29 cellular contexts compared by ENCODE assay signal in the genomic region with DNA sequence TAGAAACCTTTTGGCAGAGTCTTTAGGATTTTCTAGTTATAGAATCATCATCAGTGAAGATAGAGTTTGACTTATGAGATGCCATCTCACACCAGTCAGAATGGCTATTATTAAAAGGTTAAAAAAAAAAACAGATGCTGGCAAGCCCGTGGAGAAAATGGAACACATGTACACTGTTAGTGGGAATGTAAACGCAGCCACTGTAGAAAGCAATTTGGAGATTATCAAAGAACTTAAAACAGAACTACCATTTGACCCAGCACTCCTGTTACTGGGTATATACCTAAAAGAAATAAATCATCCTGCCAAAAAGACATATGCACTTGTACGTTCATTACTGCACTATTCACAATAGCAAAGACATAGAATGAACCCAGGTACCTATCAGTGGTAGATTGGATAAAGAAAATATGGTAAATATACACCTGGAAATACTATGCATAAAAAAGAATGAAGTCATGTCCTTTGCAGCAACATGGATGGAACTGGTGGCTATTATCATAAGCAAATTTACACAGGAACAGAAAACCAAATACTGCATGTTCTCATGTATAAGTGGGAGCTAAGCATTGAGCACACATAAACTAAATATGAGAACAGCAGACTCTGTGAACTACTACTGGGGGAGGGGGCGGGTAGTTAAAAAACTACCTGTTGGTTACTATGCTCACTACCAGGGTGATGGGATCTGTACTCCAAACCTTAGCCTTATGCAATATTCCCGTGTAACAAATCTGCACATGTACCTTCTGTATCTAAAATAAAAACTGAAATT.
A peak's percentile ranks its signal among the peaks of the same experiment; 100 is the strongest.
DNase-seq lines count a peak whose midpoint lies in the region; ATAC-seq and TF ChIP-seq lines count a peak whose summit lies in the region.
"Had no signal": no experiment of that assay in that cellular context is flagged by ENCODE, and none has a peak within 500 bp of the region (broad histone marks: within the 10 kb centered on the region; RNA-seq: fewer than 3 reads in every experiment).

No MANE protein-coding gene starts in this region.

- peaks cover 11% of the 10 kb centered on the region for H3K9me3 ChIP-seq in lower lobe of right lung
- H3K9me3 ChIP-seq: gastrocnemius medialis, SJSA1 had no signal

- ATAC-seq in lower lobe of right lung (peak; percentile 61 to 90), HG02642 (IDR thresholded peaks at IDR 0.05; ENCODE audit: poor library complexity, unreplicated experiment) (no peak)
- ATAC-seq: activated naive CD4-positive, alpha-beta T cell treated with anti-CD3 and anti-CD28 coated beads, Interleukin-2, amount 50 U/mL, for 72 hours; gastrocnemius medialis; mucosa of descending colon; natural killer cell; T-cell; WTC11 had no signal

- no peak overlapping the region for H3K4me3 ChIP-seq in lower lobe of right lung
- H3K4me3 ChIP-seq: BLaER1, breast epithelium, gastrocnemius medialis, hepatocyte, lung, mucosa of descending colon, Peyer's patch, SJSA1, tibial artery had no signal

- no peaks in the 10 kb centered on the region for H3K4me1 ChIP-seq in lower lobe of right lung
- H3K4me1 ChIP-seq: breast epithelium, gastrocnemius medialis, Peyer's patch, SJSA1, tibial artery had no signal

- intact Hi-C loops in lower lobe of right lung (cut with DNase I) = no loop called here

- DNase-seq in DMS53 treated with DMSO at 0.1 percent for 48 hours (lab: John Stamatoyannopoulos, UW; ENCODE audit: unreplicated experiment) = peak; percentile 75
- peak; percentile 52 for DNase-seq in NCI-H2029 (lab: John Stamatoyannopoulos, UW)
- DNase-seq in NCI-H69 (lab: John Stamatoyannopoulos, UW) = peak; percentile 88
- no peak for DNase-seq in lower lobe of right lung
- DNase-seq in NOMO-1 treated with DMSO at 0.1 percent for 48 hours (lab: John Stamatoyannopoulos, UW; ENCODE audit: unreplicated experiment) = no peak
- no peak for DNase-seq in AG08396 (ENCODE audit: low spot score)
- DNase-seq: activated CD4-positive, alpha-beta T cell treated with anti-CD3 and anti-CD28 coated beads, Interleukin-2, amount 10 ng/mL, durations not matched to agents 24 days and 14 days; activated CD8-positive, alpha-beta memory T cell treated with anti-CD3 and anti-CD28 coated beads for 24 hours; DMS79 treated with DMSO at 0.1 percent for 48 hours; gastrocnemius medialis; GDM1; H9; Karpas-422; mucosa of descending colon; natural killer cell; NCI-H187 treated with DMSO at 0.1 percent for 48 hours; NCI-H446; Peyer's patch; stimulated activated CD4-positive, alpha-beta T cell treated with anti-CD3 and anti-CD28 coated beads, Interleukin-4, amount 100 ng/mL, for 24 hours; T-cell; tibial artery had no signal

- TF ChIP-seq CTCF in lower lobe of right lung (IDR thresholded peaks at IDR 0.05) = no peak

- H3K27ac ChIP-seq in lower lobe of right lung = no peak overlapping the region
- H3K27ac ChIP-seq: BLaER1, breast epithelium, gastrocnemius medialis, hepatocyte, Peyer's patch, SJSA1, tibial artery had no signal

- H3K27me3 ChIP-seq in lower lobe of right lung (ENCODE audit: low read depth) = no peaks in the 10 kb centered on the region
- H3K27me3 ChIP-seq: BLaER1, breast epithelium, gastrocnemius medialis, hepatocyte, Peyer's patch, SJSA1, tibial artery had no signal

- no peaks in the 10 kb centered on the region for H3K36me3 ChIP-seq in lower lobe of right lung
- H3K36me3 ChIP-seq: BLaER1, breast epithelium, gastrocnemius medialis, Peyer's patch, SJSA1 had no signal

Comparison
In these comparisons a context has a peak if more than half of its experiments do, and no peak if none do; other contexts are left out.
1. DNase-seq: peak in DMS53 treated with DMSO at 0.1 percent for 48 hours (single experiment), NCI-H2029 (single experiment) and NCI-H69 (single experiment); none in lower lobe of right lung (single experiment), NOMO-1 treated with DMSO at 0.1 percent for 48 hours (single experiment) and AG08396 (single experiment).